In the genomic region with DNA sequence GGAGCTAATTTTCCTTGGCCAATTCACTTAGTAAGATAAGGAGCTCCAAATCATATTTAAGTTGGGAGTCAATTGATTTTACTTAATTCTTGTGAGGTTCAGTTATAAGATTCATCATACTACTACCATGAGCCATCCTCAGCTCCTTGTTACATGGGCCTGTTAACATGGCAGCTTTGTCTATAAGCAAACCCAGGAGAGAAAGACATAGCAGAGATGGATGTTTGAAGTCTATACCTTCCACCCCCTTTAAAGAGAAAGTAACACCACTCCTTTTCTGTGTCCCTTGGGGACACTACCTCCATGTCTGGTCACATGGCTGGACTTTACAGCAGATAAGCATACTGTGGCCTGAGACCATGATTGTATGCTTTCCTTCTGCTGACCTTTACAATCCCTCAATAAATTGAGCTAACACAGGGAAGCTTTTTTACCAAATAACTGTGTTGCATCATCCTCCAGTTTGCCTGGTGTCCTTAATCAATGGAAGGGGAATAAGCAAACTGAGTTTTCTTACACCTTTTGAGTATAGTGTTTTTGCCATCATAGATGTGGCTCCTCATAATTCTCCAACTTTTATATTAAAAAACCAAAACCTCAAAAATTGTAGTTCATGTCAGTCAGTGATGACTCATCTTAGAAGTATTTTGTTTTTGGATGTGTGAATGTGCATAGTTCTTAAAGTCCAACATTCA, we compare ENCODE assay signal across 10 cellular contexts. TPM values are rescaled to one million over a fixed set of nuclear protein-coding genes. Genes with fewer than 3 reads are reported as not detected.
DNase-seq lines count a peak whose midpoint lies in the region; ATAC-seq and TF ChIP-seq lines count a peak whose summit lies in the region.
"Had no signal": no experiment of that assay in that cellular context is flagged by ENCODE, and none has a peak within 500 bp of the region (broad histone marks: within the 10 kb centered on the region; RNA-seq: fewer than 3 reads in every experiment).

No MANE protein-coding gene starts in this region.

- H3K9me3 Mint-ChIP-seq in endodermal cell, result peaks cover 21% of the 10 kb centered on the region

- CTCF ChIA-PET in Panc1 (lab: Charles Lee), result interaction anchor here (0.5 kb wide), 1 partner anchor 47 kb away, joined by 3 read pairs; no protein-coding TSS in a partner anchor

- DNase-seq in DMS53 (lab: John Stamatoyannopoulos, UW), result peak; percentile 56
- DNase-seq in DMS53 treated with DMSO at 0.1 percent for 48 hours (lab: John Stamatoyannopoulos, UW; ENCODE audit: unreplicated experiment), result no peak
- DNase-seq in Panc1 (ENCODE audit: low read depth, low spot score), result no peak
- DNase-seq in endodermal cell, result peak; percentile 49
- no peak for DNase-seq in prostate gland (ENCODE audit: low spot score)
- no peak for DNase-seq in HPDE6-E6E7 (ENCODE audit: extremely low spot score)
- DNase-seq: effector CD4-positive, alpha-beta T cell had no signal

- in situ Hi-C loops in Panc1 (cut with HindIII; ENCODE audit: low pct_unique_long_range_greater_than_20kb, low sequenced_read_pairs), result no loop called here

- H3K36me3 ChIP-seq in Panc1 (ENCODE audit: control insufficient read depth, insufficient read depth, low read length) (peaks cover 62% of the 10 kb centered on the region), endodermal cell (ENCODE audit: control insufficient read depth, insufficient read depth, low read length) (peaks cover 97% of the 10 kb centered on the region), prostate gland (peaks cover 5 to 32% of the 10 kb centered on the region in 2 donors)

- H3K9me3 ChIP-seq in Panc1 (ENCODE audit: control insufficient read depth, insufficient read depth, low read depth, low read length), result no peaks in the 10 kb centered on the region
- H3K9me3 ChIP-seq in endodermal cell (ENCODE audit: control insufficient read depth, low read length), result peaks cover 26% of the 10 kb centered on the region
- no peaks in the 10 kb centered on the region for H3K9me3 ChIP-seq in prostate gland

- peak overlapping the region; percentile 100 for H3K4me3 Mint-ChIP-seq in endodermal cell

- H3K4me1 ChIP-seq in Panc1 (ENCODE audit: control insufficient read depth, insufficient read depth, low read length) (peaks cover 55% of the 10 kb centered on the region), endodermal cell (ENCODE audit: control insufficient read depth, insufficient read depth, low read length) (peaks cover 4% of the 10 kb centered on the region), prostate gland (replicated peaks) (peaks cover 3% of the 10 kb centered on the region)
- H3K4me1 ChIP-seq: parathyroid adenoma had no signal

- TF ChIP-seq CTCF in Panc1 (IDR thresholded peaks at IDR 0.05) (no peak), endodermal cell (conservative IDR thresholded peaks at IDR 0.05) (no peak), prostate gland (IDR thresholded peaks at IDR 0.05) (no peak)

- no peak for ATAC-seq in Panc1
- no peak for ATAC-seq in GM19463 (IDR thresholded peaks at IDR 0.05; ENCODE audit: unreplicated experiment)
- ATAC-seq in HG03571 (IDR thresholded peaks at IDR 0.05; ENCODE audit: unreplicated experiment), result no peak

- TF ChIP-seq POLR2A in prostate gland (IDR thresholded peaks at IDR 0.05), result no peak

- peaks cover 91% of the 10 kb centered on the region for H3K36me3 Mint-ChIP-seq in endodermal cell (ENCODE audit: low read depth)

- H3K4me3 ChIP-seq in Panc1 (ENCODE audit: low read depth in 2 of 2, low read length in 2 of 2) (no peak overlapping the region), endodermal cell (ENCODE audit: low read length) (peak overlapping the region; percentile 98), prostate gland (no peak overlapping the region)

- POLR2A ChIA-PET in Panc1 (lab: Charles Lee), result no interaction called here

- H3K27me3 Mint-ChIP-seq in endodermal cell (ENCODE audit: insufficient read depth), result no peaks in the 10 kb centered on the region

- intact Hi-C loops in Panc1 (cut with micrococcal nuclease; ENCODE audit: unreplicated experiment) (no loop called here), prostate gland (cut with DNase I) (no loop called here)

- H3K27ac ChIP-seq in Panc1 (ENCODE audit: low read length) (peak overlapping the region; percentile 56), endodermal cell (ENCODE audit: low read depth, low read length) (no peak overlapping the region), prostate gland (peak overlapping the region; percentile 55 to 70)
- H3K27ac ChIP-seq: parathyroid adenoma had no signal

- H3K27me3 ChIP-seq in Panc1 (ENCODE audit: control insufficient read depth, insufficient read depth, low read length), result no peaks in the 10 kb centered on the region
- no peaks in the 10 kb centered on the region for H3K27me3 ChIP-seq in endodermal cell (ENCODE audit: control insufficient read depth, insufficient read depth, low read length, poor library complexity, severe bottlenecking)
- H3K27me3 ChIP-seq in prostate gland (replicated peaks; ENCODE audit: insufficient read depth), result no peaks in the 10 kb centered on the region

- H3K27ac Mint-ChIP-seq in endodermal cell, result peak overlapping the region; percentile 57

- H3K9ac ChIP-seq in endodermal cell (ENCODE audit: extremely low read depth, low read length, poor library complexity, severe bottlenecking), result no peak overlapping the region
- H3K9ac ChIP-seq: parathyroid adenoma had no signal

- H3K4me1 Mint-ChIP-seq in endodermal cell, result peaks cover 38% of the 10 kb centered on the region

- no TSS peak for BruUV-seq in Panc1 (replicated peaks; lab: Mats Ljungman, UMichigan)

RNA-seq across cellular contexts. Expression of a gene that starts 9.8 kb away (rescaled TPM):
- total RNA-seq in Panc1 (2021; ENCODE audit: unreplicated experiment) (39.4 TPM), endodermal cell (1 to 10 TPM; 8.1 to 8.9 TPM), prostate gland (10 to 100 TPM; 25.6 to 32.7 TPM)
- 22.5 TPM for polyA plus RNA-seq in Panc1 (2012; ENCODE audit: insufficient read length)
- 6.7 TPM for polyA plus RNA-seq in endodermal cell (2013, experiment 1 of 2)
- polyA plus RNA-seq in endodermal cell (2013, experiment 2 of 2), result 6.1 TPM

Comparison
In these comparisons a context has a peak if more than half of its experiments do, and no peak if none do; other contexts are left out.
1. DNase-seq: peak in DMS53 (single experiment) and endodermal cell (single experiment); none in DMS53 treated with DMSO at 0.1 percent for 48 hours (single experiment), Panc1 (single experiment), prostate gland (single experiment) and HPDE6-E6E7 (single experiment).